ENCODE assay signal across 1 cellular context in genomic region chr16:86961133-86961720, GRCh38.
TF ChIP-seq lines count a peak whose summit lies in the region.

No MANE protein-coding gene starts in this region.

TF ChIP-seq in WTC11, 78 proteins besides CTCF, POLR2A, EP300 and RAD21 (continued from another document):
- TF ChIP-seq ZSCAN18 (CRISPR knock-in tag; IDR thresholded peaks at IDR 0.05), result no peak
- TF ChIP-seq OVOL2 (CRISPR knock-in tag; IDR thresholded peaks at IDR 0.05; ENCODE audit: borderline replicate concordance), result no peak
TF ChIP-seq in WTC11: peak in this region for 0.
